8 cellular contexts compared by ENCODE assay signal in the genomic region with DNA sequence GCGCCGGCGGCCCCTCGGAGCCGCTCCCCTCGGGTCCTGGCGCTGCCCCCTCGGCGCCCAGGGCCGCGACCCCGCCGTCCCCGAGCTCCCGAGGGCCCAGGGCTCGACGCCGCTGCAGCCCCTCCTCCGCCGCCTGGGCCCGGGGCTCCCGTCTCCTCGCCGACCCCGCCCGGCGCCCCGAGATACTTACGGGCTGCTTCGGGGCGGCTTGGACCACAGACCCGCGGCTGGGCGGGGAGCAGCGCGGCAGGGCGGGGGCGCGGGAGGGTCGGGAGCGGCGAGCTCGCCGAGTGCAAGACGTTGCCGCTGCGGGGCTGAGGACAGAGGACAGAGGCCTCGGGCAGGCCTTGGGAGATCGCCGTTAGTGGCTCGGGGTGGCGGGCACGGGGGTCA. TPM values are rescaled to one million over a fixed set of nuclear protein-coding genes. Genes with fewer than 3 reads are reported as not detected.
DNase-seq lines count a peak whose midpoint lies in the region; ATAC-seq and TF ChIP-seq lines count a peak whose summit lies in the region.

No MANE protein-coding gene starts in this region.

- H3K9me3 Mint-ChIP-seq in activated T-cell treated with anti-CD3 and anti-CD28 coated beads, Interleukin-2, amount 50 U/mL, for 72 hours, result no peaks in the 10 kb centered on the region
- no peaks in the 10 kb centered on the region for H3K9me3 Mint-ChIP-seq in endothelial cell (ENCODE audit: unreplicated experiment)

- H3K4me2 ChIP-seq in Loucy (ENCODE audit: low read depth, low read length, poor library complexity, severe bottlenecking) (peak overlapping the region; percentile 73), osteoblast (ENCODE audit: insufficient read depth, low read length) (peak overlapping the region; percentile 89)

- H3K4me3 Mint-ChIP-seq in activated T-cell treated with anti-CD3 and anti-CD28 coated beads, Interleukin-2, amount 50 U/mL, for 72 hours, result peak overlapping the region; percentile 91 to 96
- peak overlapping the region; percentile 85 for H3K4me3 Mint-ChIP-seq in endothelial cell (ENCODE audit: unreplicated experiment)

- H3K27ac ChIP-seq in osteoblast (ENCODE audit: low read depth, low read length), result peak overlapping the region; percentile 64

- no peak for ATAC-seq in activated T-cell treated with anti-CD3 and anti-CD28 coated beads, Interleukin-2, amount 50 U/mL, for 72 hours (replicated peaks in 1 of 2)

- H3K36me3 Mint-ChIP-seq in activated T-cell treated with anti-CD3 and anti-CD28 coated beads, Interleukin-2, amount 50 U/mL, for 72 hours (ENCODE audit: insufficient read depth in 2 of 2), result peaks cover 15 to 21% of the 10 kb centered on the region in 2 donors
- H3K36me3 Mint-ChIP-seq in endothelial cell (ENCODE audit: low read depth, unreplicated experiment), result peaks cover 18% of the 10 kb centered on the region

- H4K20me1 ChIP-seq in Loucy (ENCODE audit: insufficient read depth, low read length, poor library complexity, severe bottlenecking) (peaks cover 17% of the 10 kb centered on the region), osteoblast (ENCODE audit: insufficient read depth, low read length) (peaks cover 28% of the 10 kb centered on the region)

- H3K4me3 ChIP-seq in Loucy (ENCODE audit: low read length, poor library complexity, severe bottlenecking), result peak overlapping the region; percentile 84
- H3K4me3 ChIP-seq in osteoblast (ENCODE audit: insufficient read depth, low read length), result peak overlapping the region; percentile 80

- H3K79me2 ChIP-seq in Loucy (ENCODE audit: insufficient read depth, low read length) (peaks cover 29% of the 10 kb centered on the region), osteoblast (ENCODE audit: insufficient read depth, low read length) (peaks cover 35% of the 10 kb centered on the region)

- H3K4me1 ChIP-seq in Loucy (ENCODE audit: insufficient read depth, low read length, poor library complexity, severe bottlenecking) (peaks cover 24% of the 10 kb centered on the region), osteoblast (ENCODE audit: insufficient read depth, low read length) (peaks cover 37% of the 10 kb centered on the region)

- peak overlapping the region; percentile 45; the same call in 1 of the 2 replicates for H2AFZ ChIP-seq in Loucy (ENCODE audit: low read length)
- no peak overlapping the region for H2AFZ ChIP-seq in osteoblast (ENCODE audit: low read length)

- no peaks in the 10 kb centered on the region for H3K27me3 Mint-ChIP-seq in activated T-cell treated with anti-CD3 and anti-CD28 coated beads, Interleukin-2, amount 50 U/mL, for 72 hours (ENCODE audit: low read depth)
- peaks cover 16% of the 10 kb centered on the region for H3K27me3 Mint-ChIP-seq in endothelial cell (ENCODE audit: unreplicated experiment)

- peak overlapping the region; percentile 66 for H3K9ac ChIP-seq in Loucy (ENCODE audit: low read depth, low read length, poor library complexity, severe bottlenecking)

- DNase-seq in activated T-cell treated with anti-CD3 and anti-CD28 coated beads, Interleukin-2, amount 50 U/mL, for 72 hours, result no peak
- DNase-seq in activated T-cell treated with anti-CD3 and anti-CD28 coated beads for 4 hours (no peak), endothelial cell (ENCODE audit: low spot score) (no peak), osteoblast (ENCODE audit: insufficient read length, low spot score, missing footprints) (peak; percentile 71), activated gamma-delta T cell (lab: John Stamatoyannopoulos, UW) (no peak), head of caudate nucleus (no peak)
- DNase-seq in activated CD8-positive, alpha-beta memory T cell treated with anti-CD3 and anti-CD28 coated beads, Interleukin-2, amount 50 U/mL, for 4 hours, result no peak

- H3K27ac Mint-ChIP-seq in activated T-cell treated with anti-CD3 and anti-CD28 coated beads, Interleukin-2, amount 50 U/mL, for 72 hours, result peak overlapping the region; percentile 60
- H3K27ac Mint-ChIP-seq in endothelial cell (ENCODE audit: unreplicated experiment), result no peak overlapping the region

- H3K27me3 ChIP-seq in Loucy (ENCODE audit: insufficient read depth, low read length, poor library complexity, severe bottlenecking) (peaks cover 11% of the 10 kb centered on the region), osteoblast (ENCODE audit: insufficient read depth, low read length) (no peaks in the 10 kb centered on the region)

- H3K9me3 ChIP-seq in Loucy (ENCODE audit: insufficient read depth, low read depth, low read length) (no peaks in the 10 kb centered on the region), osteoblast (ENCODE audit: low read depth, low read length) (no peaks in the 10 kb centered on the region)

- no peak for TF ChIP-seq CTCF in Loucy (conservative IDR thresholded peaks at IDR 0.05; ENCODE audit: low read length)
- no peak for TF ChIP-seq CTCF in endothelial cell (IDR thresholded peaks at IDR 0.05; ENCODE audit: unreplicated experiment)
- no peak for TF ChIP-seq CTCF in osteoblast (IDR thresholded peaks at IDR 0.05; ENCODE audit: extremely low read depth, low read depth, low read length)

- intact Hi-C loops in head of caudate nucleus (cut with DNase I), result loop anchor here (2.0 kb wide), 3 partner anchors 27 to 83 kb away; no protein-coding TSS in a partner anchor

- H3F3A ChIP-seq in Loucy (ENCODE audit: low read depth), result 0 out of 2 replicates have a peak, but pooled peaks cover 2% of the 10 kb centered on the region

- peaks cover 62% of the 10 kb centered on the region for H3K4me1 Mint-ChIP-seq in activated T-cell treated with anti-CD3 and anti-CD28 coated beads, Interleukin-2, amount 50 U/mL, for 72 hours (ENCODE audit: low read depth)
- H3K4me1 Mint-ChIP-seq in endothelial cell (ENCODE audit: unreplicated experiment), result peaks cover 25% of the 10 kb centered on the region

- no peaks in the 10 kb centered on the region for H3K36me3 ChIP-seq in Loucy (ENCODE audit: insufficient read depth, low read length)
- peaks cover 20% of the 10 kb centered on the region for H3K36me3 ChIP-seq in osteoblast (ENCODE audit: insufficient read depth, low read length)

- H3K9me2 ChIP-seq in Loucy (replicated peaks; ENCODE audit: low read depth, low read length), result no peaks in the 10 kb centered on the region

RNA-seq across cellular contexts. Expression of a gene that starts 0.3 kb away (rescaled TPM):
- total RNA-seq in activated T-cell treated with anti-CD3 and anti-CD28 coated beads, Interleukin-2, amount 50 U/mL, for 72 hours, result 10 to 100 TPM; 57.3 to 68.9 TPM
- 15.5 TPM for total RNA-seq in endothelial cell (ENCODE audit: unreplicated experiment)
- 18.8 and 21.5 TPM in 2 replicates for total RNA-seq in osteoblast

RNA-seq across cellular contexts. Expression of a gene that starts 30.5 kb away (rescaled TPM):
- not detected for total RNA-seq in activated T-cell treated with anti-CD3 and anti-CD28 coated beads, Interleukin-2, amount 50 U/mL, for 72 hours
- total RNA-seq in endothelial cell (ENCODE audit: unreplicated experiment) (not detected), osteoblast (under 0.01 TPM in 1 of 2 replicates, not detected in the other)
